Comparison of ENCODE assay signal across 1 cellular context in the genomic region with DNA sequence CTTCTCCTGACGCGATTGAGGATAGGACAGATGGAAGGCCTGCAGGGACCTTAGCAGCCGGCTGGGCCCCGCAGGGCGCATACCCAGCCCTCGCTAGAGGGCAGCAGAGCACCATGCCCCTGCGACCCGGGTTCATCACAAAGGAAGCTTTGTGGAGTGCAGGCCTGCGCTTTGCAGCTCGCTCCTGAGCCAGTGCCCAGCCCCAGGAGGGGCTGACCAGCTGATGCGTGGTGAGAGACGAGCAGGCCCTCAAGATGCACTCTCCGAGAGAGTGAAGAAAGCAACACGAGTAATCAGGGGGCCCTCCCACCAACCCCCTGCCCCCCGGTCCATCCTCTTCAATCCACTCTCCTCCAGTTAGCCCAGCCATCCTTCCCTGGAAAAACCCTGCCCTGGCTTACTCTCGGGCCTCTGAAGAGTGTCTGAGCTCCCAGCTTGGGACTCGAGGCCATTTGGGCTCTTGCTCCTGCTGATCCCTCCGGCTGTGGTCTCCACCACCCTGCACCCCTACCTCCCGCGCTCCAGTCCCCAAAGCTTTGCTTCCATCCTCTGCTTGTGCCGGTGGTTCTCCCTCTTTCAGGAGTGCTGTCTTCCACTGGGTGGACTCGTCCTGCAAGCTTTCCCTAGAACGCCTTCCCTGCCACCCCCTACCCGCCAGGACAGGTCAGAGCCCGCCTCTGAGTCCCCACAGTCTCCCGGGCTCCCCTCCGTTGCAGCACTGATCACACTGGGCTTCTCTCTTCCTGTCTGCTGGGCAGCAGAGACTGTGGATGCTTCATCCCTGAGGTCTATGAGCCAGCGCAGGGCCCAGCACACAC.
TF ChIP-seq lines count a peak whose summit lies in the region.

No MANE protein-coding gene starts in this region.

TF ChIP-seq in WTC11, 78 proteins besides CTCF, POLR2A, EP300 and RAD21 (continued from another document):
- peak; percentile 9; the same call in 1 of the 2 replicates for TF ChIP-seq CREB1 (CRISPR knock-in tag; IDR thresholded peaks at IDR 0.05)
- no peak for TF ChIP-seq ZNF219 (CRISPR knock-in tag; IDR thresholded peaks at IDR 0.05; ENCODE audit: borderline replicate concordance)
- no peak for TF ChIP-seq TCF7 (CRISPR knock-in tag; IDR thresholded peaks at IDR 0.05; ENCODE audit: low read depth)
